26 cellular contexts compared by ENCODE assay signal in the genomic region with DNA sequence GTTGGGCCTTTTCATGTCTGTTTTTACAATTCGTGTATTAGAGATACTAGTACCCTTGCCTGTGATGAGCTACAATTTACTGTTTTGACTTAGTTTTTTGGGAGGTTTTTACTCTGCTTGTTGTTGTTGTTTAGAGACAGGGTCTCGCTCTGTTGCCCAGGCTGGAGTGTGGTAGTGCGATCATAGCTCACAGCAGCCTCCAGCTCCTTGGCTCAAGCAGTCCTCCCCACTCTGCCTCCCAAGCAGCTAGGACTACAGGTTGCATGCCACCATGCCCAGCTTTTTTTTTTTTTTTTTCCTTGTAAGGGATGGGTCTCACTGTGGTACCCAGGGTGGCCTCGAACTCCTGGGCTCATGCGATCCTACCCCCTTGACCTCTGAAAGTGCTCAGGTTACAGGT. TPM values are rescaled to one million over a fixed set of nuclear protein-coding genes. Genes with fewer than 3 reads are reported as not detected.
"Had no signal": no experiment of that assay in that cellular context is flagged by ENCODE, and none has a peak within 500 bp of the region (broad histone marks: within the 10 kb centered on the region; RNA-seq: fewer than 3 reads in every experiment).

No MANE protein-coding gene starts in this region.

- H3K27ac ChIP-seq: brain microvascular endothelial cell, VCaP had no signal

- DNase-seq: activated CD4-positive, alpha-beta memory T cell treated with anti-CD3 and anti-CD28 coated beads, Interleukin-2, amount 10 ng/mL, durations not matched to agents 7 days and 5 days; activated CD4-positive, alpha-beta T cell treated with anti-CD3 and anti-CD28 coated beads for 36 hours; activated CD4-positive, alpha-beta T cell treated with anti-CD3 and anti-CD28 coated beads, Interleukin-2, amount 50 U/mL, for 1 hour; activated CD8-positive, alpha-beta memory T cell treated with anti-CD3 and anti-CD28 coated beads, Interleukin-2, amount 50 U/mL, for 4 hours; activated effector memory CD4-positive, alpha-beta T cell treated with Interleukin-2 at 50 U/mL for 16 hours; activated naive CD4-positive, alpha-beta T cell; activated T-cell treated with anti-CD3 and anti-CD28 coated beads, Interleukin-2, amount 50 U/mL, for 1 hour; brain microvascular endothelial cell; caudate nucleus; Kasumi-1; KBM-7; NCI-H1105 treated with DMSO at 0.1 percent for 48 hours; NCI-H1436 treated with DMSO at 0.1 percent for 48 hours; NCI-H187; NCI-H2081 treated with DMSO at 0.1 percent for 48 hours; NCI-H446; NCI-H524; PC-3; SIG-M5; T-helper 1 cell had no signal

- ATAC-seq: activated CD4-positive, alpha-beta T cell treated with anti-CD3 and anti-CD28 coated beads for 36 hours; PC-3 had no signal

- H3K27me3 Mint-ChIP-seq: activated CD4-positive, alpha-beta memory T cell treated with anti-CD3 and anti-CD28 coated beads, Interleukin-2, amount 10 ng/mL, durations not matched to agents 7 days and 5 days; activated CD4-positive, alpha-beta T cell treated with anti-CD3 and anti-CD28 coated beads for 36 hours; activated naive CD4-positive, alpha-beta T cell treated with anti-CD3 and anti-CD28 coated beads, Interleukin-2, amount 50 U/mL, for 24 hours had no signal

- H3K4me3 Mint-ChIP-seq: activated CD4-positive, alpha-beta memory T cell treated with anti-CD3 and anti-CD28 coated beads, Interleukin-2, amount 10 ng/mL, durations not matched to agents 7 days and 5 days; activated CD4-positive, alpha-beta T cell treated with anti-CD3 and anti-CD28 coated beads for 36 hours; activated naive CD4-positive, alpha-beta T cell treated with anti-CD3 and anti-CD28 coated beads, Interleukin-2, amount 50 U/mL, for 24 hours; activated T-helper 1 cell treated with anti-CD3 and anti-CD28 coated beads, Interleukin-12 subunit alpha, Interleukin-12 subunit beta, Interleukin-2, Interleukin-4 antibody, amounts not matched to agents 30 ng/mL and 10 ng/mL and 1 ng/mL, durations not matched to agents 14 hours and 24 hours and 36 hours had no signal

- FAIRE-seq: RCC 7860 had no signal

- H3K9me3 Mint-ChIP-seq: activated CD4-positive, alpha-beta memory T cell treated with anti-CD3 and anti-CD28 coated beads, Interleukin-2, amount 10 ng/mL, durations not matched to agents 7 days and 5 days; activated naive CD4-positive, alpha-beta T cell treated with anti-CD3 and anti-CD28 coated beads, Interleukin-2, amount 50 U/mL, for 24 hours; activated T-helper 1 cell treated with anti-CD3 and anti-CD28 coated beads, Interleukin-12 subunit alpha, Interleukin-12 subunit beta, Interleukin-2, Interleukin-4 antibody, amounts not matched to agents 30 ng/mL and 10 ng/mL and 1 ng/mL, durations not matched to agents 14 hours and 24 hours and 36 hours had no signal

- H3K27ac Mint-ChIP-seq: activated CD4-positive, alpha-beta memory T cell treated with anti-CD3 and anti-CD28 coated beads, Interleukin-2, amount 10 ng/mL, durations not matched to agents 7 days and 5 days; activated naive CD4-positive, alpha-beta T cell treated with anti-CD3 and anti-CD28 coated beads, Interleukin-2, amount 50 U/mL, for 24 hours; activated T-helper 1 cell treated with anti-CD3 and anti-CD28 coated beads, Interleukin-12 subunit alpha, Interleukin-12 subunit beta, Interleukin-2, Interleukin-4 antibody, amounts not matched to agents 30 ng/mL and 10 ng/mL and 1 ng/mL, durations not matched to agents 14 hours and 24 hours and 36 hours had no signal

- H3K4me1 Mint-ChIP-seq: activated CD4-positive, alpha-beta T cell treated with anti-CD3 and anti-CD28 coated beads for 36 hours; activated naive CD4-positive, alpha-beta T cell treated with anti-CD3 and anti-CD28 coated beads, Interleukin-2, amount 50 U/mL, for 24 hours had no signal

- H3K27me3 ChIP-seq: brain microvascular endothelial cell had no signal

RNA-seq across cellular contexts. Expression of gene FAM186A, which starts 56.4 kb away (rescaled TPM):
- total RNA-seq: activated CD4-positive, alpha-beta memory T cell treated with anti-CD3 and anti-CD28 coated beads, Interleukin-2, amount 10 ng/mL, durations not matched to agents 7 days and 5 days; activated CD4-positive, alpha-beta T cell treated with anti-CD3 and anti-CD28 coated beads for 36 hours; activated T-helper 1 cell treated with anti-CD3 and anti-CD28 coated beads, Interleukin-12 subunit alpha, Interleukin-12 subunit beta, Interleukin-2, Interleukin-4 antibody, amounts not matched to agents 30 ng/mL and 10 ng/mL and 1 ng/mL, durations not matched to agents 14 hours and 24 hours and 36 hours; chondrocyte; PC-3; T-helper 2 cell treated with Interferon-gamma antibody and Interleukin-4, amounts not matched to agents 100 ng/mL and 5 ng/mL, for 36 hours had no signal
